ENCODE assay signal across 8 cellular contexts in genomic region chr17:44314869-44315661, GRCh38. TPM values are rescaled to one million over a fixed set of nuclear protein-coding genes. Genes with fewer than 3 reads are reported as not detected.
DNase-seq lines count a peak whose midpoint lies in the region; ATAC-seq and TF ChIP-seq lines count a peak whose summit lies in the region.

No MANE protein-coding gene starts in this region.

- no peak overlapping the region for H3K9ac ChIP-seq in HUES48 (ENCODE audit: low read depth, low read length)

- H3K27me3 Mint-ChIP-seq in CD4-positive, alpha-beta memory T cell: peaks cover 22 to 33% of the 10 kb centered on the region in 2 donors
- H3K27me3 Mint-ChIP-seq in activated CD4-positive, alpha-beta memory T cell treated with anti-CD3 and anti-CD28 coated beads, Interleukin-2, amount 10 ng/mL, durations not matched to agents 7 days and 5 days: peaks cover 43% of the 10 kb centered on the region

- peak overlapping the region in 1 of 2 donors; percentile 21 for H3K4me3 ChIP-seq in CD4-positive, alpha-beta memory T cell (ENCODE audit: low read length in 2 of 2)
- peak overlapping the region; percentile 54 for H3K4me3 ChIP-seq in HUES48 (ENCODE audit: low read depth, low read length)
- peak overlapping the region; percentile 27 for H3K4me3 ChIP-seq in fibroblast of pulmonary artery (replicated peaks; ENCODE audit: low read depth, low read length)
- H3K4me3 ChIP-seq in spleen: peak overlapping the region in 7 of 8 donors; percentile 15 to 67 (median 30)

- peak in 4 of 5 donors; percentile 26 to 37 (median 32) for DNase-seq in CD4-positive, alpha-beta memory T cell
- peak; percentile 47 for DNase-seq in activated CD4-positive, alpha-beta memory T cell treated with anti-CD3 and anti-CD28 coated beads, Interleukin-2, amount 10 ng/mL, durations not matched to agents 7 days and 5 days
- DNase-seq in fibroblast of pulmonary artery (ENCODE audit: low read depth) (peak; percentile 31), spleen (no peak)
- no peak for DNase-seq in effector CD4-positive, alpha-beta T cell

- H3K4me1 ChIP-seq in CD4-positive, alpha-beta memory T cell (ENCODE audit: insufficient read depth, low read length): peaks cover 15% of the 10 kb centered on the region
- peaks cover 12% of the 10 kb centered on the region; the same call in 1 of the 2 replicates for H3K4me1 ChIP-seq in HUES48 (ENCODE audit: control insufficient read depth, insufficient read depth, low read length)
- peaks cover 4 to 34% (median 19%) of the 10 kb centered on the region in 6 donors for H3K4me1 ChIP-seq in spleen

- peaks cover 13% of the 10 kb centered on the region for H3K27me3 ChIP-seq in CD4-positive, alpha-beta memory T cell (ENCODE audit: insufficient read depth, low read length)
- peaks cover 25% of the 10 kb centered on the region for H3K27me3 ChIP-seq in HUES48 (ENCODE audit: control insufficient read depth, insufficient read depth, low read length)
- peaks cover 0 to 70% (median 33%) of the 10 kb centered on the region in 7 donors for H3K27me3 ChIP-seq in spleen (replicated peaks in 1 of 7)

- no peak overlapping the region for H3K27ac ChIP-seq in CD4-positive, alpha-beta memory T cell (ENCODE audit: low read depth, low read length)
- H3K27ac ChIP-seq in HUES48 (ENCODE audit: low read depth, low read length): no peak overlapping the region
- no peak overlapping the region for H3K27ac ChIP-seq in spleen

- H3K27ac Mint-ChIP-seq in CD4-positive, alpha-beta memory T cell: peak overlapping the region in 1 of 7 donors; percentile 4
- no peak overlapping the region for H3K27ac Mint-ChIP-seq in activated CD4-positive, alpha-beta memory T cell treated with anti-CD3 and anti-CD28 coated beads, Interleukin-2, amount 10 ng/mL, durations not matched to agents 7 days and 5 days

- intact Hi-C loops in CD4-positive, alpha-beta memory T cell (cut with micrococcal nuclease): no loop called here
- intact Hi-C loops in spleen (cut with DNase I; ENCODE audit: low total_unique reads): no loop called here

- peaks cover 11 to 19% (median 13%) of the 10 kb centered on the region in 4 donors for H3K4me1 Mint-ChIP-seq in CD4-positive, alpha-beta memory T cell
- peaks cover 13% of the 10 kb centered on the region for H3K4me1 Mint-ChIP-seq in activated CD4-positive, alpha-beta memory T cell treated with anti-CD3 and anti-CD28 coated beads, Interleukin-2, amount 10 ng/mL, durations not matched to agents 7 days and 5 days

- peaks cover 6 to 8% of the 10 kb centered on the region in 2 donors for H3K36me3 Mint-ChIP-seq in CD4-positive, alpha-beta memory T cell
- H3K36me3 Mint-ChIP-seq in activated CD4-positive, alpha-beta memory T cell treated with anti-CD3 and anti-CD28 coated beads, Interleukin-2, amount 10 ng/mL, durations not matched to agents 7 days and 5 days (ENCODE audit: low read depth): peaks cover 8% of the 10 kb centered on the region

- POLR2A ChIA-PET in CD4-positive, alpha-beta memory T cell (lab: Charles Lee; ENCODE audit: partially characterized antibody): interaction anchor here (0.6 to 2.9 kb wide), 8 partner anchors 9 to 1498 kb away, joined by 3 to 14 read pairs (median 4); partner anchors contain the start of genes SLC25A39 and UBTF
- POLR2A ChIA-PET in activated CD4-positive, alpha-beta memory T cell treated with anti-CD3 and anti-CD28 coated beads, Interleukin-2, amount 10 ng/mL, durations not matched to agents 7 days and 5 days (lab: Charles Lee): interaction anchor here (0.9 to 3.1 kb wide), 5 partner anchors 16 to 105 kb away, joined by 3 to 16 read pairs (median 5); partner anchors contain the start of gene UBTF

- peaks cover 4% of the 10 kb centered on the region for H3K36me3 ChIP-seq in CD4-positive, alpha-beta memory T cell (ENCODE audit: insufficient read depth, low read length)
- peaks cover 9% of the 10 kb centered on the region for H3K36me3 ChIP-seq in HUES48 (ENCODE audit: control insufficient read depth, insufficient read depth, low read length)
- peaks cover 0 to 14% (median 11%) of the 10 kb centered on the region in 6 donors for H3K36me3 ChIP-seq in spleen

- H3K9me3 ChIP-seq in CD4-positive, alpha-beta memory T cell (ENCODE audit: control insufficient read depth in 1 of 2, low read length in 2 of 2): no peaks in the 10 kb centered on the region
- no peaks in the 10 kb centered on the region for H3K9me3 ChIP-seq in HUES48 (ENCODE audit: control insufficient read depth, insufficient read depth, low read length)
- H3K9me3 ChIP-seq in spleen: no peaks in the 10 kb centered on the region

- CTCF ChIA-PET in CD4-positive, alpha-beta memory T cell (lab: Charles Lee; ENCODE audit: partially characterized antibody): interaction anchor here (0.8 to 0.9 kb wide), 2 partner anchors 17 to 31 kb away, joined by 3 read pairs; no protein-coding TSS in a partner anchor
- CTCF ChIA-PET in activated CD4-positive, alpha-beta memory T cell treated with anti-CD3 and anti-CD28 coated beads, Interleukin-2, amount 10 ng/mL, durations not matched to agents 7 days and 5 days (lab: Charles Lee): interaction anchor here (0.9 kb wide), 1 partner anchor 105 kb away, joined by 3 read pairs; no protein-coding TSS in a partner anchor

- ATAC-seq in GM21619 (IDR thresholded peaks at IDR 0.05; ENCODE audit: unreplicated experiment) (no peak), GM21528 (IDR thresholded peaks at IDR 0.05; ENCODE audit: low FRiP score, unreplicated experiment) (no peak)

- H3K9me3 Mint-ChIP-seq in CD4-positive, alpha-beta memory T cell: peaks cover 0 to 2% (median 0%) of the 10 kb centered on the region in 8 donors
- no peaks in the 10 kb centered on the region for H3K9me3 Mint-ChIP-seq in activated CD4-positive, alpha-beta memory T cell treated with anti-CD3 and anti-CD28 coated beads, Interleukin-2, amount 10 ng/mL, durations not matched to agents 7 days and 5 days

- H3K4me3 Mint-ChIP-seq in CD4-positive, alpha-beta memory T cell: peak overlapping the region; percentile 56 to 87 (median 68)
- peak overlapping the region; percentile 61 for H3K4me3 Mint-ChIP-seq in activated CD4-positive, alpha-beta memory T cell treated with anti-CD3 and anti-CD28 coated beads, Interleukin-2, amount 10 ng/mL, durations not matched to agents 7 days and 5 days

- TF ChIP-seq POLR2A in spleen (IDR thresholded peaks at IDR 0.05): no peak

- TF ChIP-seq CTCF in fibroblast of pulmonary artery (IDR thresholded peaks at IDR 0.05; ENCODE audit: low read length, missing control alignments) (no peak), spleen (IDR thresholded peaks at IDR 0.05 in 8 of 11, conservative IDR thresholded peaks at IDR 0.05 in 3 of 11) (no peak)

- WGBS in spleen, 5 donors: 1 to 2% (median 2%) methylated on average over 19 to 81 of the region's 81 CpGs

RNA-seq across cellular contexts. Expression of gene RUNDC3A, which starts 6.7 kb away (rescaled TPM):
- under 1 TPM in 1 of 2 experiments, not detected in 1; 0.19 TPM for total RNA-seq in CD4-positive, alpha-beta memory T cell
- polyA plus RNA-seq in CD4-positive, alpha-beta memory T cell: under 1 TPM in 1 of 2 donors, not detected in 1; 0.28 TPM
- total RNA-seq in activated CD4-positive, alpha-beta memory T cell treated with anti-CD3 and anti-CD28 coated beads, Interleukin-2, amount 10 ng/mL, durations not matched to agents 7 days and 5 days: under 1 TPM in 1 of 2 experiments, not detected in 1; 0.28 TPM
- 10 to 100 TPM in 1 of 7 donors, 1 to 10 TPM in 5, under 1 TPM in 1; 0.95 to 12.5 (median 2.0) TPM for total RNA-seq in spleen
- polyA plus RNA-seq in spleen: 10 to 100 TPM in 1 of 3 donors, 1 to 10 TPM in 1, under 1 TPM in 1; 0.48 to 14.6 (median 1.2) TPM

RNA-seq across cellular contexts. Expression of gene SLC25A39, which starts 9.6 kb away (rescaled TPM):
- total RNA-seq in CD4-positive, alpha-beta memory T cell: 10 to 100 TPM; 91.2 to 94.4 TPM
- 100 to 1,000 TPM; 116 to 140 TPM for polyA plus RNA-seq in CD4-positive, alpha-beta memory T cell
- total RNA-seq in activated CD4-positive, alpha-beta memory T cell treated with anti-CD3 and anti-CD28 coated beads, Interleukin-2, amount 10 ng/mL, durations not matched to agents 7 days and 5 days: 10 to 100 TPM; 72.6 to 77.0 TPM
- total RNA-seq in spleen: 100 to 1,000 TPM in 4 of 7 donors, 10 to 100 TPM in 3; 76.1 to 214 (median 104) TPM
- polyA plus RNA-seq in spleen: 100 to 1,000 TPM; 101 to 204 (median 132) TPM

RNA-seq across cellular contexts. Expression of gene GRN, which starts 30.0 kb away (rescaled TPM):
- 10 to 100 TPM; 49.5 to 50.0 TPM for total RNA-seq in CD4-positive, alpha-beta memory T cell
- 10 to 100 TPM; 45.9 to 69.2 TPM for polyA plus RNA-seq in CD4-positive, alpha-beta memory T cell
- 10 to 100 TPM; 87.8 to 98.4 TPM for total RNA-seq in activated CD4-positive, alpha-beta memory T cell treated with anti-CD3 and anti-CD28 coated beads, Interleukin-2, amount 10 ng/mL, durations not matched to agents 7 days and 5 days
- 100 to 1,000 TPM; 503 to 896 (median 579) TPM for total RNA-seq in spleen
- 100 to 1,000 TPM; 135 to 237 (median 166) TPM for polyA plus RNA-seq in spleen

RNA-seq across cellular contexts. Expression of gene SLC4A1, which starts 47.1 kb away (rescaled TPM):
- total RNA-seq in CD4-positive, alpha-beta memory T cell: not detected
- polyA plus RNA-seq in CD4-positive, alpha-beta memory T cell: not detected
- total RNA-seq in activated CD4-positive, alpha-beta memory T cell treated with anti-CD3 and anti-CD28 coated beads, Interleukin-2, amount 10 ng/mL, durations not matched to agents 7 days and 5 days: not detected
- total RNA-seq in spleen: 100 to 1,000 TPM in 1 of 7 donors, 10 to 100 TPM in 4, 1 to 10 TPM in 2; 2.2 to 315 (median 10.5) TPM
- 10 to 100 TPM in 1 of 3 donors, under 1 TPM in 2; 0.04 to 14.7 (median 0.30) TPM for polyA plus RNA-seq in spleen

RNA-seq across cellular contexts. Expression of gene FAM171A2, which starts 48.6 kb away (rescaled TPM):
- under 1 TPM; 0.52 to 0.72 TPM for total RNA-seq in CD4-positive, alpha-beta memory T cell
- polyA plus RNA-seq in CD4-positive, alpha-beta memory T cell: under 1 TPM in 1 of 2 donors, not detected in 1; 0.13 TPM
- total RNA-seq in activated CD4-positive, alpha-beta memory T cell treated with anti-CD3 and anti-CD28 coated beads, Interleukin-2, amount 10 ng/mL, durations not matched to agents 7 days and 5 days: under 1 TPM in 1 of 2 experiments, not detected in 1; 0.10 TPM
- total RNA-seq in spleen: 1 to 10 TPM in 2 of 7 donors, under 1 TPM in 5; 0.60 to 2.5 (median 0.69) TPM
- polyA plus RNA-seq in spleen: under 1 TPM; 0.11 to 0.42 (median 0.33) TPM

Comparison
In these comparisons a context has a peak if more than half of its experiments do, and no peak if none do; other contexts are left out.
1. DNase-seq: peak in CD4-positive, alpha-beta memory T cell (4 of 5), activated CD4-positive, alpha-beta memory T cell treated with anti-CD3 and anti-CD28 coated beads, Interleukin-2, amount 10 ng/mL, durations not matched to agents 7 days and 5 days (single experiment) and fibroblast of pulmonary artery (single experiment); none in spleen (single experiment) and effector CD4-positive, alpha-beta T cell (single experiment).
2. RNA of gene GRN, which starts 30.0 kb away (total RNA-seq): 503 to 896 TPM in spleen; 87.8 to 98.4 TPM in activated CD4-positive, alpha-beta memory T cell treated with anti-CD3 and anti-CD28 coated beads, Interleukin-2, amount 10 ng/mL, durations not matched to agents 7 days and 5 days and 49.5 to 50.0 TPM in CD4-positive, alpha-beta memory T cell; every median in the first group is over 4 times any median in the second.